Comparison of ENCODE assay signal across 26 cellular contexts in genomic region chr20:48547682-48548081, GRCh38.
DNase-seq lines count a peak whose midpoint lies in the region; ATAC-seq, FAIRE-seq and TF ChIP-seq lines count a peak whose summit lies in the region.
"Had no signal": no experiment of that assay in that cellular context is flagged by ENCODE, and none has a peak within 500 bp of the region (broad histone marks: within the 10 kb centered on the region; RNA-seq: fewer than 3 reads in every experiment).

No MANE protein-coding gene starts in this region.

- H3K4me3 ChIP-seq in Caco-2 (ENCODE audit: low read depth, low read length): no peak overlapping the region
- H3K4me3 ChIP-seq: BLaER1, GM12878 had no signal

- BruUV-seq in Caco-2 (replicated peaks; lab: Mats Ljungman, UMichigan): no TSS peak

- no peaks in the 10 kb centered on the region for H3K27me3 ChIP-seq in Caco-2 (replicated peaks; ENCODE audit: control insufficient read depth, insufficient read depth, low read length)
- H3K27me3 ChIP-seq: BE2C, BLaER1 had no signal

- peaks cover 1% of the 10 kb centered on the region for H3K9me3 Mint-ChIP-seq in Caco-2 (ENCODE audit: unreplicated experiment)

- intact Hi-C loops in Caco-2 (cut with micrococcal nuclease; ENCODE audit: unreplicated experiment): no loop called here

- peaks cover 15% of the 10 kb centered on the region for H3K4me1 Mint-ChIP-seq in Caco-2 (ENCODE audit: low read depth, unreplicated experiment)
- H3K4me1 Mint-ChIP-seq: CD14-positive monocyte; CD4-positive, alpha-beta memory T cell; CD4-positive, CD25-positive, alpha-beta regulatory T cell; CD8-positive, alpha-beta memory T cell had no signal

- H3K36me3 Mint-ChIP-seq in Caco-2 (ENCODE audit: insufficient read depth, unreplicated experiment): no peaks in the 10 kb centered on the region
- H3K36me3 Mint-ChIP-seq: CD14-positive monocyte; CD4-positive, alpha-beta memory T cell; CD8-positive, alpha-beta memory T cell had no signal

- no peaks in the 10 kb centered on the region for H3K27me3 Mint-ChIP-seq in Caco-2 (ENCODE audit: insufficient read depth, unreplicated experiment)

- peaks cover 25% of the 10 kb centered on the region for H3K4me1 ChIP-seq in Caco-2
- H3K4me1 ChIP-seq: BE2C had no signal

- FAIRE-seq in HTR-8/SVneo (lab: Jason Lieb, UNC): peak; percentile 83
- FAIRE-seq in urothelium cell line (lab: Jason Lieb, UNC): peak; percentile 85
- FAIRE-seq: A204.1, D721Med, G401.6, GM12878, GM12892, GM18507 had no signal

- POLR2A ChIA-PET in Caco-2 (lab: Charles Lee): no interaction called here

- DNase-seq in Caco-2 (peak; percentile 50 to 76), HTR-8/SVneo (ENCODE audit: insufficient read length, low spot score) (no peak), islet precursor cell (peak; percentile 63), urothelium cell line (ENCODE audit: low spot score) (no peak), GM03348 (ENCODE audit: low spot score) (no peak), midbrain (lab: John Stamatoyannopoulos, UW) (no peak)
- DNase-seq: 8988T; ACHN; BE2C; C1 segment of cervical spinal cord; Calu3; CD4-positive, alpha-beta memory T cell; CD4-positive, CD25-positive, alpha-beta regulatory T cell; CD8-positive, alpha-beta memory T cell; COR-L47; DMS79 treated with DMSO at 0.1 percent for 48 hours; GF-D8 had no signal

- TF ChIP-seq CTCF in Caco-2 (IDR thresholded peaks at IDR 0.05; ENCODE audit: insufficient read depth in 1 of 2, low read depth in 1 of 2, low read length in 1 of 2, severe bottlenecking in 1 of 2, unreplicated experiment in 1 of 2): no peak

- no peak overlapping the region for H3K27ac Mint-ChIP-seq in Caco-2 (ENCODE audit: unreplicated experiment)
- H3K27ac Mint-ChIP-seq: CD14-positive monocyte; CD4-positive, alpha-beta memory T cell; CD8-positive, alpha-beta memory T cell had no signal

- H3K9me3 ChIP-seq in Caco-2: peaks cover 7% of the 10 kb centered on the region
- H3K9me3 ChIP-seq: BE2C had no signal

- H3K4me3 Mint-ChIP-seq in Caco-2 (ENCODE audit: unreplicated experiment): no peak overlapping the region
- H3K4me3 Mint-ChIP-seq: CD14-positive monocyte; CD4-positive, alpha-beta memory T cell; CD4-positive, CD25-positive, alpha-beta regulatory T cell; CD8-positive, alpha-beta memory T cell had no signal

- ATAC-seq in GM19467 (IDR thresholded peaks at IDR 0.05; ENCODE audit: unreplicated experiment): no peak
- ATAC-seq: GM12878 had no signal

- CTCF ChIA-PET in Caco-2 (lab: Charles Lee): interaction anchor here (2.6 kb wide), 1 partner anchor 73 kb away, joined by 11 read pairs; no protein-coding TSS in a partner anchor

- H3K36me3 ChIP-seq in Caco-2 (ENCODE audit: control insufficient read depth, insufficient read depth, low read length): no peaks in the 10 kb centered on the region
- H3K36me3 ChIP-seq: BE2C, BLaER1 had no signal

Comparison
In these comparisons a context has a peak if more than half of its experiments do, and no peak if none do; other contexts are left out.
1. DNase-seq: peak in Caco-2 (2 of 2) and islet precursor cell (single experiment); none in HTR-8/SVneo (single experiment), urothelium cell line (single experiment), GM03348 (single experiment) and midbrain (single experiment).